8 cellular contexts compared by ENCODE assay signal in the genomic region with DNA sequence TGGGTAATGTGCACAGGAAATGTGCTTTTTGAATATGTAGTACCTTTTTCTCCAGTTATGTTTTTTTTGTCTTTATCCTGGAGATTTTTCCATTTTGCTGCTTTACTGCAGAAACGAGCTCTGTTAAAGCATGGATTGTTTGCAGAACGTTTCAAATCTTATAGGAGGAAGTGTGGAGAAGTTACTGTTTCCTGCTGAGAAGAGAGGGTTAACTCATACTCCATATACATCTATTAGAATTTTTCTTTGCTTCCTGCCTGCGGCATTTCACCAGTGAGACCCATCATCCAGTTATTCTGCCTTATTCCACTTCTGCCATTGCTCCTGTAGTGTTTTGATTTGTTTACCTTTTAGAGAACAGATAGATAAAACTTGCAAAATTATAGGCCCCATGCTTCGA. TPM values are rescaled to one million over a fixed set of nuclear protein-coding genes. Genes with fewer than 3 reads are reported as not detected.
DNase-seq lines count a peak whose midpoint lies in the region; ATAC-seq, FAIRE-seq and TF ChIP-seq lines count a peak whose summit lies in the region.

No MANE protein-coding gene starts in this region.

- ATAC-seq in heart right ventricle (no peak), Right ventricle myocardium inferior (no peak), T-cell (replicated peaks in 1 of 4) (no peak), gastrocnemius medialis (no peak), HG03108 (IDR thresholded peaks at IDR 0.05; ENCODE audit: unreplicated experiment) (no peak)

- in situ Hi-C loops in gastrocnemius medialis (cut with MboI; ENCODE audit: low sequenced_read_pairs in 4 of 4), result no loop called here

- peak overlapping the region; percentile 97 to 99 for H3K27ac Mint-ChIP-seq in T-cell

- peaks cover 42 to 60% (median 50%) of the 10 kb centered on the region in 3 donors for H3K4me1 Mint-ChIP-seq in T-cell

- H3K36me3 Mint-ChIP-seq in T-cell, result peaks cover 3% of the 10 kb centered on the region

- intact Hi-C loops in heart right ventricle (cut with DNase I), result loop anchor here in 1 of 10 donors (10.0 kb wide), 1 partner anchor 69 kb away; no protein-coding TSS in a partner anchor
- intact Hi-C loops in Right ventricle myocardium inferior (cut with DNase I), result loop anchor here (10.0 kb wide), 1 partner anchor 59 kb away; no protein-coding TSS in a partner anchor
- intact Hi-C loops in gastrocnemius medialis (cut with DNase I; ENCODE audit: low total_unique reads), result loop anchor here (10.0 kb wide), 3 partner anchors 149 to 559 kb away; partner anchors contain the start of genes FALEC and SETDB1

- DNase-seq in heart right ventricle (no peak), Right ventricle myocardium inferior (ENCODE audit: missing footprints) (no peak), T-cell (no peak), fibroblast of the aortic adventitia (ENCODE audit: low read depth) (peak; percentile 16), gastrocnemius medialis (no peak), GM19239 (ENCODE audit: insufficient read length, low spot score) (no peak), putamen (ENCODE audit: low spot score) (no peak)

- POLR2A ChIA-PET in T-cell (lab: Charles Lee), result no interaction called here

- FAIRE-seq in GM19239 (lab: Jason Lieb, UNC), result no peak

- TF ChIP-seq CTCF in heart right ventricle (IDR thresholded peaks at IDR 0.05), result no peak
- TF ChIP-seq CTCF in fibroblast of the aortic adventitia (IDR thresholded peaks at IDR 0.05; ENCODE audit: insufficient read depth, low read length), result no peak
- no peak for TF ChIP-seq CTCF in gastrocnemius medialis (IDR thresholded peaks at IDR 0.05 in 4 of 5, conservative IDR thresholded peaks at IDR 0.05 in 1 of 5)

- no peak for TF ChIP-seq POLR2A in gastrocnemius medialis (IDR thresholded peaks at IDR 0.05)

- H3K4me1 ChIP-seq in heart right ventricle (peaks cover 3 to 48% (median 30%) of the 10 kb centered on the region in 9 donors), gastrocnemius medialis (peaks cover 35 to 36% of the 10 kb centered on the region in 2 donors)

- H3K27me3 ChIP-seq in heart right ventricle (no peaks in the 10 kb centered on the region), gastrocnemius medialis (no peaks in the 10 kb centered on the region)

- no peaks in the 10 kb centered on the region for H3K9me3 Mint-ChIP-seq in T-cell

- H3K4me3 Mint-ChIP-seq in T-cell, result peak overlapping the region; percentile 97 to 100 (median 98)

- H3K9me3 ChIP-seq in heart right ventricle, result no peaks in the 10 kb centered on the region
- H3K9me3 ChIP-seq in gastrocnemius medialis, result no peaks in the 10 kb centered on the region

- WGBS in heart right ventricle, 2 donors, result 2 to 3% methylated on average over 4 of the region's 4 CpGs

- CTCF ChIA-PET in T-cell (lab: Charles Lee), result no interaction called here

- no peaks in the 10 kb centered on the region for H3K27me3 Mint-ChIP-seq in T-cell

- H3K36me3 ChIP-seq in heart right ventricle (peaks cover 0 to 3% (median 0%) of the 10 kb centered on the region in 9 donors), gastrocnemius medialis (no peaks in the 10 kb centered on the region)

- H3K27ac ChIP-seq in heart right ventricle (peak overlapping the region; percentile 92 to 98 (median 97)), gastrocnemius medialis (peak overlapping the region; percentile 93 to 97 (median 96))

- H3K4me3 ChIP-seq in heart right ventricle (peak overlapping the region; percentile 51 to 94 (median 76)), fibroblast of the aortic adventitia (ENCODE audit: low read depth, low read length) (peak overlapping the region; percentile 82), gastrocnemius medialis (peak overlapping the region; percentile 82 to 93 (median 84))

RNA-seq across cellular contexts. Expression of gene RPRD2, which starts 2.0 kb away (rescaled TPM):
- total RNA-seq in heart right ventricle, result 10 to 100 TPM; 21.9 to 34.5 (median 28.2) TPM
- polyA plus RNA-seq in heart right ventricle, result 1 to 10 TPM; 4.0 to 7.4 TPM
- total RNA-seq in Right ventricle myocardium inferior, result 23.6 TPM
- total RNA-seq in T-cell, result 10 to 100 TPM; 44.2 to 50.6 (median 46.7) TPM
- total RNA-seq in fibroblast of the aortic adventitia (ENCODE audit: low replicate concordance), result 12.2 and 19.3 TPM in 2 replicates
- total RNA-seq in gastrocnemius medialis, result 10 to 100 TPM; 18.0 to 28.0 (median 23.1) TPM

RNA-seq across cellular contexts. Expression of gene PRPF3, which starts 44.6 kb away (rescaled TPM):
- 10 to 100 TPM; 17.8 to 25.5 (median 20.1) TPM for total RNA-seq in heart right ventricle
- 10 to 100 TPM; 19.6 to 43.6 TPM for polyA plus RNA-seq in heart right ventricle
- 21.9 TPM for total RNA-seq in Right ventricle myocardium inferior
- 100 to 1,000 TPM; 100 to 153 (median 105) TPM for total RNA-seq in T-cell
- 42.5 and 47.8 TPM in 2 replicates for total RNA-seq in fibroblast of the aortic adventitia (ENCODE audit: low replicate concordance)
- total RNA-seq in gastrocnemius medialis, result 10 to 100 TPM; 15.6 to 25.0 (median 19.3) TPM
